16 cellular contexts compared by ENCODE assay signal in genomic region chr6:20997143-20997792, GRCh38.
DNase-seq lines count a peak whose midpoint lies in the region; ATAC-seq and TF ChIP-seq lines count a peak whose summit lies in the region.
"Had no signal": no experiment of that assay in that cellular context is flagged by ENCODE, and none has a peak within 500 bp of the region (broad histone marks: within the 10 kb centered on the region; RNA-seq: fewer than 3 reads in every experiment).

No MANE protein-coding gene starts in this region.

- ATAC-seq in GM18502 (IDR thresholded peaks at IDR 0.05; ENCODE audit: poor library complexity, unreplicated experiment) = peak; percentile 47
- ATAC-seq in lower lobe of right lung = no peak
- ATAC-seq in GM18858 (IDR thresholded peaks at IDR 0.05; ENCODE audit: unreplicated experiment) = no peak

- no peak overlapping the region for H3K27ac ChIP-seq in osteoblast (ENCODE audit: low read depth, low read length)
- H3K27ac ChIP-seq in lower lobe of right lung = no peak overlapping the region
- H3K27ac ChIP-seq: hepatocyte, ovary, tibial nerve had no signal

- no peak overlapping the region for H3K4me3 ChIP-seq in HAP-1
- no peak overlapping the region for H3K4me3 ChIP-seq in adipocyte (ENCODE audit: low read length)
- no peak overlapping the region for H3K4me3 ChIP-seq in osteoblast (ENCODE audit: insufficient read depth, low read length)
- no peak overlapping the region for H3K4me3 ChIP-seq in lower lobe of right lung
- H3K4me3 ChIP-seq: hepatocyte, ovary, smooth muscle cell, tibial nerve had no signal

- intact Hi-C loops in lower lobe of right lung (cut with DNase I) = no loop called here

- no peaks in the 10 kb centered on the region for H3K36me3 ChIP-seq in HAP-1 (replicated peaks)
- H3K36me3 ChIP-seq in adipocyte (ENCODE audit: control insufficient read depth, insufficient read depth, low read length, severe bottlenecking) = no peaks in the 10 kb centered on the region
- no peaks in the 10 kb centered on the region for H3K36me3 ChIP-seq in osteoblast (ENCODE audit: insufficient read depth, low read length)
- no peaks in the 10 kb centered on the region for H3K36me3 ChIP-seq in lower lobe of right lung
- H3K36me3 ChIP-seq: ovary had no signal

- H3K9me3 ChIP-seq in HAP-1 (no peaks in the 10 kb centered on the region), adipocyte (ENCODE audit: control insufficient read depth, low read length) (no peaks in the 10 kb centered on the region), osteoblast (ENCODE audit: low read depth, low read length) (no peaks in the 10 kb centered on the region), lower lobe of right lung (no peaks in the 10 kb centered on the region)
- H3K9me3 ChIP-seq: ovary had no signal

- H3K4me2 ChIP-seq in osteoblast (ENCODE audit: insufficient read depth, low read length) = peak overlapping the region; percentile 37
- H3K4me2 ChIP-seq: hepatocyte, smooth muscle cell had no signal

- peak overlapping the region; percentile 23 for H2AFZ ChIP-seq in osteoblast (ENCODE audit: low read length)
- H2AFZ ChIP-seq: hepatocyte had no signal

- H3K4me1 ChIP-seq in HAP-1 (peaks cover 9% of the 10 kb centered on the region), adipocyte (ENCODE audit: control insufficient read depth, insufficient read depth, low read length) (peaks cover 33% of the 10 kb centered on the region), osteoblast (ENCODE audit: insufficient read depth, low read length) (peaks cover 28% of the 10 kb centered on the region), lower lobe of right lung (peaks cover 14% of the 10 kb centered on the region)

- DNase-seq in HAP-1 (ENCODE audit: low spot score in 2 of 2) (peak; percentile 25 to 32), adipocyte (ENCODE audit: low read depth) (peak; percentile 11), osteoblast (ENCODE audit: insufficient read length, low spot score, missing footprints) (no peak), ACHN (no peak), lower lobe of right lung (no peak)
- DNase-seq: activated CD4-positive, alpha-beta T cell treated with anti-CD3 and anti-CD28 coated beads for 48 hours; activated T-cell treated with anti-CD3 and anti-CD28 coated beads, Interleukin-2, amount 50 U/mL, for 24 hours; effector CD4-positive, alpha-beta T cell; NCI-H187; ovary; T-helper 9 cell had no signal

- H3K9ac ChIP-seq in adipocyte (ENCODE audit: low read length) = no peak overlapping the region

- H3K27me3 ChIP-seq in HAP-1 (ENCODE audit: low read depth) (no peaks in the 10 kb centered on the region), adipocyte (replicated peaks; ENCODE audit: control insufficient read depth, insufficient read depth, low read length) (no peaks in the 10 kb centered on the region), osteoblast (ENCODE audit: insufficient read depth, low read length) (no peaks in the 10 kb centered on the region), lower lobe of right lung (ENCODE audit: low read depth) (no peaks in the 10 kb centered on the region)
- H3K27me3 ChIP-seq: hepatocyte, ovary, tibial nerve had no signal

- TF ChIP-seq CTCF in osteoblast (IDR thresholded peaks at IDR 0.05; ENCODE audit: extremely low read depth, low read depth, low read length) (no peak), lower lobe of right lung (IDR thresholded peaks at IDR 0.05) (no peak)

- H3K79me2 ChIP-seq in osteoblast (ENCODE audit: insufficient read depth, low read length) = no peaks in the 10 kb centered on the region
- H3K79me2 ChIP-seq: hepatocyte had no signal

- no peaks in the 10 kb centered on the region for H4K20me1 ChIP-seq in osteoblast (ENCODE audit: insufficient read depth, low read length)

- in situ Hi-C loops in HAP-1 (cut with MboI; ENCODE audit: low sequenced_read_pairs) (no loop called here), ACHN (cut with HindIII; ENCODE audit: low pct_ligation_motif_present, low pct_unique_long_range_greater_than_20kb, low sequenced_read_pairs) (no loop called here)

Comparison
In these comparisons a context has a peak if more than half of its experiments do, and no peak if none do; other contexts are left out.
1. DNase-seq: peak in HAP-1 (2 of 2) and adipocyte (single experiment); none in osteoblast (single experiment), ACHN (single experiment) and lower lobe of right lung (single experiment).